ENCODE assay signal across 8 cellular contexts in genomic region chr7:91264083-91264923, GRCh38. TPM values are rescaled to one million over a fixed set of nuclear protein-coding genes. Genes with fewer than 3 reads are reported as not detected.
DNase-seq lines count a peak whose midpoint lies in the region; ATAC-seq and TF ChIP-seq lines count a peak whose summit lies in the region.

TSS of gene FZD1 (plus strand) at chr7:91264433. CDS start at chr7:91264881, 448 bp downstream.

- H3K9me3 ChIP-seq in mucosa of descending colon: no peaks in the 10 kb centered on the region

- H3K4me1 ChIP-seq in mucosa of descending colon (ENCODE audit: low read depth): peaks cover 15% of the 10 kb centered on the region

- peak within 1 kb of the TSS; percentile 95 for H3K4me3 Mint-ChIP-seq in stimulated activated memory B cell treated with anti-CD40 and anti-IgM and Interleukin-4, amounts not matched to agents 10 μg/mL and 1 μg/mL and 100 μg/mL, for 72 hours

- intact Hi-C loops in mucosa of descending colon (cut with DNase I, micrococcal nuclease): loop anchor here in 1 of 2 donors (10.0 kb wide), 1 partner anchor 180 kb away; no protein-coding TSS in a partner anchor

- DNase-seq in COR-L47 (lab: John Stamatoyannopoulos, UW) (peak; percentile 94), NCI-H526 (lab: John Stamatoyannopoulos, UW) (peak; percentile 99), mucosa of descending colon (peak; percentile 94 to 98 (median 96))
- peak; percentile 25 to 45 (median 41) for DNase-seq in activated CD8-positive, alpha-beta memory T cell treated with anti-CD3 and anti-CD28 coated beads for 48 hours (ENCODE audit: low read depth in 2 of 3, low spot score in 2 of 3)

- peaks cover 36% of the 10 kb centered on the region for H3K27me3 Mint-ChIP-seq in stimulated activated memory B cell treated with anti-CD40 and anti-IgM and Interleukin-4, amounts not matched to agents 10 μg/mL and 1 μg/mL and 100 μg/mL, for 72 hours

- H3K4me3 ChIP-seq in mucosa of descending colon: peak within 1 kb of the TSS; percentile 63

- H3K36me3 Mint-ChIP-seq in stimulated activated memory B cell treated with anti-CD40 and anti-IgM and Interleukin-4, amounts not matched to agents 10 μg/mL and 1 μg/mL and 100 μg/mL, for 72 hours: no peaks in the 10 kb centered on the region

- H3K27ac Mint-ChIP-seq in stimulated activated memory B cell treated with anti-CD40 and anti-IgM and Interleukin-4, amounts not matched to agents 10 μg/mL and 1 μg/mL and 100 μg/mL, for 72 hours: peak within 1 kb of the TSS; percentile 59

- H3K36me3 ChIP-seq in mucosa of descending colon (ENCODE audit: low read depth): no peaks in the 10 kb centered on the region

- no peak for TF ChIP-seq CTCF in mucosa of descending colon (IDR thresholded peaks at IDR 0.05)

- peaks cover 37% of the 10 kb centered on the region for H3K4me1 Mint-ChIP-seq in stimulated activated memory B cell treated with anti-CD40 and anti-IgM and Interleukin-4, amounts not matched to agents 10 μg/mL and 1 μg/mL and 100 μg/mL, for 72 hours

- ATAC-seq in GM19463 (IDR thresholded peaks at IDR 0.05; ENCODE audit: unreplicated experiment) (peak; percentile 81), HG03565 (IDR thresholded peaks at IDR 0.05; ENCODE audit: unreplicated experiment) (peak; percentile 90), esophagus mucosa (peak; percentile 96), mucosa of descending colon (peak; percentile 94)
- ATAC-seq in stimulated activated memory B cell treated with anti-CD40 and anti-IgM and Interleukin-4, amounts not matched to agents 10 μg/mL and 1 μg/mL and 100 μg/mL, for 72 hours: peak; percentile 91

- no peaks in the 10 kb centered on the region for H3K9me3 Mint-ChIP-seq in stimulated activated memory B cell treated with anti-CD40 and anti-IgM and Interleukin-4, amounts not matched to agents 10 μg/mL and 1 μg/mL and 100 μg/mL, for 72 hours

RNA-seq across cellular contexts. Expression of gene FZD1, which starts in this region (rescaled TPM):
- total RNA-seq in esophagus mucosa: 7.1 TPM
- total RNA-seq in mucosa of descending colon: 10 to 100 TPM in 1 of 3 donors, 1 to 10 TPM in 2; 7.3 to 15.3 (median 8.4) TPM

Comparison
In these comparisons a context has a peak if more than half of its experiments do, and no peak if none do; other contexts are left out.
1. Peak in every context shown above with its lines: DNase-seq, ATAC-seq and H3K4me3 ChIP-seq.
2. DNase-seq: peak in every context shown above with its lines; median percentile 99 in NCI-H526; 96 in mucosa of descending colon; 94 in COR-L47; 41 in activated CD8-positive, alpha-beta memory T cell treated with anti-CD3 and anti-CD28 coated beads for 48 hours.